Comparison of ENCODE assay signal across 21 cellular contexts in the genomic region with DNA sequence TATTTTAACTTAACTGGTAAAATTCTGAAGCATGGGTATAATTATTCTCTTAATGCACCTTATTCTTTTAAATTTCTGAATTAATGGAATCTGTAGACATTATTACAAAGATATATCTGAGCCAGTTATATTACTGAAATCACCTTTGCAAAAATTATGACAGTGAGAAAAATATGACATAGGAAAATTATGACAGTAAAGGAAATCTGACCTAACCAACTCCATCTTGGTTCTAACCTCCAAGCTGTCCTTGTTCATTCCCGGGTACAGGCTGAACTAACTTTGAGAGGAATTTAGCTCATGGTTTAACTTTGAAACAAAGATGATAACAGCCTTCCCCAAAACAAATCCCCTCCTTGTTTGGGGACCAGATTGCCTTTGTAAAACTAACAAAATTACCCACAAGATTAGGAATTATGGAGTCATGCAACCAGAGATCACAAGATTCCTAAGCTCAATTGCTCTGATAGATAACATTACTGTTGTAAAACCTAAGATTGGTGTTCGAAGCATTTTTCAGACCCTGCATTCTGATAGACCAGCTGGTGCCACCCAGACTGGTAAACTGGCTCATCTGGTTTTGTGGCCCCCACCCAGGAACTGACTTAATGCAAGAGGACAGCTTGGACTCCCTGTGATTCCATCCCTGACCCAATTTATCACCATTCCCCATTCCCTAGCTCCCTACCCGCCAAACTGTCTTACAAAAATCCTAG. TPM values are rescaled to one million over a fixed set of nuclear protein-coding genes. Genes with fewer than 3 reads are reported as not detected.
A peak's percentile ranks its signal among the peaks of the same experiment; 100 is the strongest.
DNase-seq lines count a peak whose midpoint lies in the region; ATAC-seq and TF ChIP-seq lines count a peak whose summit lies in the region.
"Had no signal": no experiment of that assay in that cellular context is flagged by ENCODE, and none has a peak within 500 bp of the region (broad histone marks: within the 10 kb centered on the region; RNA-seq: fewer than 3 reads in every experiment).

No MANE protein-coding gene starts in this region.

- H3K4me1 ChIP-seq in right atrium auricular region (peaks cover 0 to 21% of the 10 kb centered on the region in 2 donors), PC-3 (ENCODE audit: insufficient read depth, low read length) (peaks cover 57% of the 10 kb centered on the region), smooth muscle cell (ENCODE audit: low read depth) (peaks cover 11% of the 10 kb centered on the region), testis (peaks cover 10% of the 10 kb centered on the region)

- no peaks in the 10 kb centered on the region for H3K9me3 ChIP-seq in right atrium auricular region
- H3K9me3 ChIP-seq in PC-3 (ENCODE audit: low read length), result no peaks in the 10 kb centered on the region
- H3K9me3 ChIP-seq in smooth muscle cell (replicated peaks; ENCODE audit: low read depth), result no peaks in the 10 kb centered on the region
- H3K9me3 ChIP-seq in testis, result no peaks in the 10 kb centered on the region
- H3K9me3 ChIP-seq: A549, Peyer's patch had no signal

- H3K9ac ChIP-seq in PC-3 (ENCODE audit: low read length) (no peak overlapping the region), smooth muscle cell (ENCODE audit: low read depth) (no peak overlapping the region)

- peaks cover 6% of the 10 kb centered on the region for H3F3A ChIP-seq in PC-3 (ENCODE audit: low read length, unreplicated experiment)
- H3F3A ChIP-seq in smooth muscle cell (ENCODE audit: low read depth), result peaks cover 9% of the 10 kb centered on the region

- no peaks in the 10 kb centered on the region for H3K9me2 ChIP-seq in PC-3 (replicated peaks; ENCODE audit: low read length)

- H2AFZ ChIP-seq in PC-3 (ENCODE audit: low read length) (no peak overlapping the region), smooth muscle cell (ENCODE audit: low read depth) (no peak overlapping the region)

- peak overlapping the region; percentile 28 to 84 for H3K27ac ChIP-seq in right atrium auricular region
- no peak overlapping the region for H3K27ac ChIP-seq in PC-3 (ENCODE audit: low read length)
- no peak overlapping the region for H3K27ac ChIP-seq in smooth muscle cell (ENCODE audit: low read depth)
- H3K27ac ChIP-seq in testis, result no peak overlapping the region
- H3K27ac ChIP-seq: Peyer's patch had no signal

- no peak for ATAC-seq in left cardiac atrium
- ATAC-seq in PC-3, result no peak
- no peak for ATAC-seq in left colon
- ATAC-seq: A549, GM12878 had no signal

- intact Hi-C loops in left cardiac atrium (cut with DNase I), result no loop called here
- intact Hi-C loops in PC-3 (cut with micrococcal nuclease), result no loop called here
- intact Hi-C loops in left colon (cut with DNase I, micrococcal nuclease), result no loop called here
- intact Hi-C loops in testis (cut with DNase I; ENCODE audit: low total_unique reads), result no loop called here

- WGBS in smooth muscle cell (ENCODE audit: low lambda C conversion rate), result 16% methylated on average over 3 of the region's 3 CpGs
- 56 to 75% methylated on average over 3 of the region's 3 CpGs for WGBS in testis, 2 donors

- CTCF ChIA-PET in PC-3 (lab: Charles Lee), result interaction anchor here (0.9 kb wide), 1 partner anchor 9 kb away, joined by 3 read pairs; a partner anchor contains a TSS

- H3K79me2 ChIP-seq in PC-3 (ENCODE audit: low read length), result no peaks in the 10 kb centered on the region
- H3K79me2 ChIP-seq in smooth muscle cell (ENCODE audit: low read depth), result no peaks in the 10 kb centered on the region

- POLR2A ChIA-PET in PC-3 (lab: Charles Lee; ENCODE audit: unreplicated experiment), result interaction anchor here (0.6 to 0.7 kb wide), 2 partner anchors 121 to 291 kb away, joined by 3 to 4 read pairs; no protein-coding TSS in a partner anchor

- H3K27me3 ChIP-seq in right atrium auricular region (no peaks in the 10 kb centered on the region), PC-3 (ENCODE audit: low read length) (no peaks in the 10 kb centered on the region), smooth muscle cell (ENCODE audit: low read depth) (no peaks in the 10 kb centered on the region), testis (no peaks in the 10 kb centered on the region)
- H3K27me3 ChIP-seq: Peyer's patch had no signal

- DNase-seq in right atrium auricular region (ENCODE audit: low spot score), result no peak
- no peak for DNase-seq in left cardiac atrium
- peak; percentile 43 for DNase-seq in PC-3
- peak; percentile 66 for DNase-seq in islet precursor cell
- DNase-seq in smooth muscle cell (lab: John Stamatoyannopoulos, UW; ENCODE audit: unreplicated experiment), result no peak
- no peak for DNase-seq in dermis blood vessel endothelial cell
- DNase-seq in left colon, result no peak
- no peak for DNase-seq in testis
- DNase-seq: CD4-positive, CD25-positive, alpha-beta regulatory T cell; DMS79; H9; HFFc6; NCI-H1105; NCI-H146; NCI-H2029; NCI-H2227 treated with DMSO at 0.1 percent for 48 hours; NCI-H510A; NK-92 treated with Interleukin-12 subunit alpha and Interleukin-12 subunit beta, amount 100 ng/mL, for 24 hours; Peyer's patch had no signal

- no peak for TF ChIP-seq CTCF in right atrium auricular region (IDR thresholded peaks at IDR 0.05)
- no peak for TF ChIP-seq CTCF in PC-3 (conservative IDR thresholded peaks at IDR 0.05; ENCODE audit: low read depth, low read length)
- TF ChIP-seq CTCF in smooth muscle cell (IDR thresholded peaks at IDR 0.05; ENCODE audit: borderline replicate concordance, insufficient read depth, poor library complexity, severe bottlenecking), result no peak
- TF ChIP-seq CTCF in testis (IDR thresholded peaks at IDR 0.05), result no peak

- H3K4me3 ChIP-seq in right atrium auricular region (no peak overlapping the region), PC-3 (ENCODE audit: low read length) (no peak overlapping the region), smooth muscle cell (no peak overlapping the region), testis (no peak overlapping the region)
- H3K4me3 ChIP-seq: A549, GM12878, Peyer's patch had no signal

- no TSS peak for BruUV-seq in PC-3 (replicated peaks; lab: Mats Ljungman, UMichigan)

- H4K20me1 ChIP-seq in PC-3 (ENCODE audit: low read length) (no peaks in the 10 kb centered on the region), smooth muscle cell (ENCODE audit: low read depth) (no peaks in the 10 kb centered on the region)

- H3K4me2 ChIP-seq in PC-3 (ENCODE audit: low read length) (0 out of 2 replicates have a peak overlapping the region, but pooled peaks have one; percentile 7), smooth muscle cell (peak overlapping the region; percentile 25)

- TF ChIP-seq POLR2A in testis (IDR thresholded peaks at IDR 0.05), result no peak

- H3K36me3 ChIP-seq in right atrium auricular region, result no peaks in the 10 kb centered on the region
- H3K36me3 ChIP-seq in PC-3 (ENCODE audit: low read depth, low read length), result no peaks in the 10 kb centered on the region
- no peaks in the 10 kb centered on the region for H3K36me3 ChIP-seq in smooth muscle cell (ENCODE audit: low read depth)
- H3K36me3 ChIP-seq in testis (ENCODE audit: low read depth, missing control alignments), result no peaks in the 10 kb centered on the region
- H3K36me3 ChIP-seq: Peyer's patch had no signal

RNA-seq across cellular contexts. Expression of a gene that starts 9.4 kb away (rescaled TPM):
- 100 to 1,000 TPM; 109 to 117 TPM for total RNA-seq in right atrium auricular region
- 10 to 100 TPM; 65.1 to 94.5 TPM for total RNA-seq in left cardiac atrium
- total RNA-seq in PC-3 (2014; rRNA removed), result 101 and 108 TPM in 2 replicates
- total RNA-seq in smooth muscle cell, result 38.9 and 46.5 TPM in 2 replicates
- 23.9 and 27.9 TPM in 2 replicates for polyA plus RNA-seq in smooth muscle cell
- 87.5 and 130 TPM in 2 replicates for total RNA-seq in dermis blood vessel endothelial cell
- total RNA-seq in left colon, result 10 to 100 TPM; 44.0 to 75.4 TPM
- total RNA-seq in testis, result 10 to 100 TPM; 38.0 to 45.7 TPM
- 60.6 TPM for polyA plus RNA-seq in testis (ENCODE audit: insufficient read depth, low read depth, low replicate concordance)

Comparison
In these comparisons a context has a peak if more than half of its experiments do, and no peak if none do; other contexts are left out.
1. DNase-seq: peak in PC-3 (single experiment) and islet precursor cell (single experiment); none in right atrium auricular region (single experiment), left cardiac atrium (single experiment), smooth muscle cell (single experiment), dermis blood vessel endothelial cell (single experiment), left colon (0 of 2) and testis (single experiment).
2. H3K27ac ChIP-seq: peak in right atrium auricular region (2 of 2); none in PC-3 (single experiment), smooth muscle cell (single experiment) and testis (0 of 2).